Comparison of ENCODE assay signal across 1 cellular context in genomic region chr11:69636512-69636866, GRCh38.
TF ChIP-seq lines count a peak whose summit lies in the region.

No MANE protein-coding gene starts in this region.

TF ChIP-seq in HCT116, 20 proteins besides CTCF, POLR2A, EP300 and RAD21 (continued from another document):
- TF ChIP-seq REST (IDR thresholded peaks at IDR 0.05; ENCODE audit: low read depth) = no peak
- peak; percentile 64 for TF ChIP-seq TCF7L2 (IDR thresholded peaks at IDR 0.05; ENCODE audit: borderline replicate concordance, extremely low read depth, insufficient read depth, insufficient read length)
TF ChIP-seq in HCT116: peak in this region for 4.
